ENCODE assay signal across 24 cellular contexts in genomic region chr22:32309585-32310251, GRCh38. TPM values are rescaled to one million over a fixed set of nuclear protein-coding genes. Genes with fewer than 3 reads are reported as not detected.
"Had no signal": no experiment of that assay in that cellular context is flagged by ENCODE, and none has a peak within 500 bp of the region (broad histone marks: within the 10 kb centered on the region; RNA-seq: fewer than 3 reads in every experiment).

No MANE protein-coding gene starts in this region.

- H3K4me3 ChIP-seq: body of pancreas, lung, right atrium auricular region, transverse colon, uterus had no signal

- H3K4me1 ChIP-seq: body of pancreas, foreskin keratinocyte, right atrium auricular region, transverse colon, uterus had no signal

- H3K36me3 ChIP-seq: right atrium auricular region, transverse colon, uterus had no signal

- H3K27me3 ChIP-seq: body of pancreas, foreskin keratinocyte, right atrium auricular region, uterus had no signal

- H3K27ac ChIP-seq: body of pancreas, epithelial cell of prostate, foreskin keratinocyte, right atrium auricular region, transverse colon, uterus had no signal

- H3K9me3 ChIP-seq: body of pancreas, right atrium auricular region, transverse colon, uterus had no signal

- DNase-seq: activated CD4-positive, CD25-positive, alpha-beta regulatory T cell treated with anti-CD3 and anti-CD28 coated beads, Interleukin-2, amount 50 U/mL, for 72 hours; activated naive CD4-positive, alpha-beta T cell treated with Interleukin-2 at 50 U/mL for 16 hours; activated T-cell treated with anti-CD3 and anti-CD28 coated beads for 4 hours; body of pancreas; foreskin keratinocyte; hippocampal formation; midbrain; stimulated activated CD4-positive, alpha-beta T cell treated with anti-CD3 and anti-CD28 coated beads, Interleukin-2, amount 100 ng/mL, for 24 hours; stimulated activated naive CD8-positive, alpha-beta T cell treated with anti-CD3 and anti-CD28 coated beads, Interleukin-15, Interleukin-2, amounts not matched to agents 100 U/mL and 50 U/mL, for 24 hours; substantia nigra; transverse colon; uterus had no signal

- ATAC-seq: body of pancreas; foreskin keratinocyte; left lobe of liver; stimulated activated naive CD8-positive, alpha-beta T cell treated with anti-CD3 and anti-CD28 coated beads, Interleukin-15, Interleukin-2, amounts not matched to agents 100 U/mL and 50 U/mL, for 24 hours had no signal

- FAIRE-seq: keratinocyte had no signal

RNA-seq across cellular contexts. Expression of gene RFPL3, which starts 47.9 kb away (rescaled TPM):
- total RNA-seq: body of pancreas, cardiac septum, dermis microvascular lymphatic vessel endothelial cell, fibroblast of lung, foreskin keratinocyte, left lobe of liver, lung, omental fat pad, posterior vena cava, right atrium auricular region, skeletal muscle tissue, transverse colon, uterus had no signal
- polyA plus RNA-seq: fibroblast of lung, foreskin keratinocyte, keratinocyte, lung, neural cell had no signal

RNA-seq across cellular contexts. Expression of gene SLC5A4, which starts 54.6 kb away (rescaled TPM):
- total RNA-seq: fibroblast of lung, foreskin keratinocyte, left lobe of liver had no signal
- polyA plus RNA-seq: foreskin keratinocyte, keratinocyte, neural cell had no signal
